In the genomic region with DNA sequence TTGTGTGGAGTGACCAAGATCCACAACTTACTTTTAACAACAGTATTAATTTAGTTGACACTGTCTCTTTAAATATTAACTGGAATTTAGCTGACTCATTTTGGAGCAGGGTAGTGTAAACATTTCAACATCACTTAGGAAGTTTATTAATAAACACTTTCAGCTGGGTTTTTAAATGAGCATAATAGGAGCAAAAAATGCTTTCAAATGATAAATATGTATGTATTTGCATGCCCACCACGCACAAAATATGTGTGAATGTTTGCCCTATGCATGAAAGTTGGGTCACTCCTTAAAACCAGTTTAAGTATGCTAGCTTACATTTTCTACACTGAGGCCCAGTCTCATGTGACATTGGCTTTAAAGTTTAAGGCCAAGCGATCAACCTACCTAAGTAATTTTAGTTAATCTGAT, we compare ENCODE assay signal across 8 cellular contexts.
DNase-seq lines count a peak whose midpoint lies in the region; ATAC-seq and TF ChIP-seq lines count a peak whose summit lies in the region.

No MANE protein-coding gene starts in this region.

- no peak for DNase-seq in T-helper 2 cell treated with Interferon-gamma antibody and Interleukin-4, amounts not matched to agents 5 μg/mL and 100 μg/mL, for 36 hours (ENCODE audit: low spot score)
- no peak for DNase-seq in T-helper 2 cell
- peak; percentile 52 for DNase-seq in iris pigment epithelial cell (ENCODE audit: low read depth)
- no peak for DNase-seq in substantia nigra (lab: John Stamatoyannopoulos, UW)
- no peak for DNase-seq in COLO668 (lab: John Stamatoyannopoulos, UW; ENCODE audit: unreplicated experiment)
- no peak for DNase-seq in GM20000 (ENCODE audit: low spot score)

- peak overlapping the region; percentile 99 for H3K27ac ChIP-seq in substantia nigra (ENCODE audit: low read depth, low read length, poor library complexity, severe bottlenecking)

- H3K36me3 Mint-ChIP-seq in T-helper 2 cell treated with Interferon-gamma antibody and Interleukin-4, amounts not matched to agents 5 μg/mL and 100 μg/mL, for 36 hours (ENCODE audit: low read depth), result peaks cover 47% of the 10 kb centered on the region
- H3K36me3 Mint-ChIP-seq in activated naive CD8-positive, alpha-beta T cell, result peaks cover 18% of the 10 kb centered on the region

- peak overlapping the region; percentile 97 for H3K4me3 Mint-ChIP-seq in T-helper 2 cell treated with Interferon-gamma antibody and Interleukin-4, amounts not matched to agents 5 μg/mL and 100 μg/mL, for 36 hours
- H3K4me3 Mint-ChIP-seq in activated naive CD8-positive, alpha-beta T cell, result peak overlapping the region; percentile 91

- H3K4me1 Mint-ChIP-seq in T-helper 2 cell treated with Interferon-gamma antibody and Interleukin-4, amounts not matched to agents 5 μg/mL and 100 μg/mL, for 36 hours (ENCODE audit: low read depth), result peaks cover 47% of the 10 kb centered on the region
- peaks cover 68% of the 10 kb centered on the region for H3K4me1 Mint-ChIP-seq in activated naive CD8-positive, alpha-beta T cell (ENCODE audit: low read depth)

- no peaks in the 10 kb centered on the region for H3K9me3 Mint-ChIP-seq in T-helper 2 cell treated with Interferon-gamma antibody and Interleukin-4, amounts not matched to agents 5 μg/mL and 100 μg/mL, for 36 hours
- H3K9me3 Mint-ChIP-seq in activated naive CD8-positive, alpha-beta T cell (ENCODE audit: low read depth), result no peaks in the 10 kb centered on the region

- peak overlapping the region; percentile 83 for H3K27ac Mint-ChIP-seq in T-helper 2 cell treated with Interferon-gamma antibody and Interleukin-4, amounts not matched to agents 5 μg/mL and 100 μg/mL, for 36 hours
- H3K27ac Mint-ChIP-seq in activated naive CD8-positive, alpha-beta T cell, result peak overlapping the region; percentile 83

- H3K27me3 Mint-ChIP-seq in T-helper 2 cell treated with Interferon-gamma antibody and Interleukin-4, amounts not matched to agents 5 μg/mL and 100 μg/mL, for 36 hours (ENCODE audit: low read depth), result no peaks in the 10 kb centered on the region
- no peaks in the 10 kb centered on the region for H3K27me3 Mint-ChIP-seq in activated naive CD8-positive, alpha-beta T cell

- no peak for ATAC-seq in GM19455 (IDR thresholded peaks at IDR 0.05; ENCODE audit: unreplicated experiment)

- TF ChIP-seq CTCF in GM20000 (IDR thresholded peaks at IDR 0.05; ENCODE audit: extremely low read depth, missing control alignments), result no peak
